1 cellular context compared by ENCODE assay signal in the genomic region with DNA sequence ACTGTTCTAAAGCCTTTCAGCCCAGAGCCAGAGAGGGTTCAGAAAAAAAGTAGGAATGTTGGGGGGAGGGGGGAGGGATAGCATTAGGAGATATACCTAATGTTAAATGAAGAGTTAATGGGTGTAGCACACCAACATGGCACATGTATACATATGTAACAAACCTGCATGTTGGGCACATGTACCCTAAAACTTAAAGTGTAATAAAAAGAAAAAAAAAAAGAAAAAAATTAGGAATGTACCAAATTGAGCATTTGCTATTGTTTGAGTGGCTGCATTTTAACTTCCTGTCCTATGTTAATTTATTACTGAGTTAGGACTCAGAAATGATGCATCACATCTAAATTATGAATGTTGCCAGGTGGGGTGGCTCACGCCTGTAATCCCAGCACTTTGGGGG.
A peak's percentile ranks its signal among the peaks of the same experiment; 100 is the strongest.
TF ChIP-seq lines count a peak whose summit lies in the region.

No MANE protein-coding gene starts in this region.

TF ChIP-seq in HEK293, 187 proteins besides CTCF, POLR2A, EP300 and RAD21:
- TF ChIP-seq, protein P1, sequence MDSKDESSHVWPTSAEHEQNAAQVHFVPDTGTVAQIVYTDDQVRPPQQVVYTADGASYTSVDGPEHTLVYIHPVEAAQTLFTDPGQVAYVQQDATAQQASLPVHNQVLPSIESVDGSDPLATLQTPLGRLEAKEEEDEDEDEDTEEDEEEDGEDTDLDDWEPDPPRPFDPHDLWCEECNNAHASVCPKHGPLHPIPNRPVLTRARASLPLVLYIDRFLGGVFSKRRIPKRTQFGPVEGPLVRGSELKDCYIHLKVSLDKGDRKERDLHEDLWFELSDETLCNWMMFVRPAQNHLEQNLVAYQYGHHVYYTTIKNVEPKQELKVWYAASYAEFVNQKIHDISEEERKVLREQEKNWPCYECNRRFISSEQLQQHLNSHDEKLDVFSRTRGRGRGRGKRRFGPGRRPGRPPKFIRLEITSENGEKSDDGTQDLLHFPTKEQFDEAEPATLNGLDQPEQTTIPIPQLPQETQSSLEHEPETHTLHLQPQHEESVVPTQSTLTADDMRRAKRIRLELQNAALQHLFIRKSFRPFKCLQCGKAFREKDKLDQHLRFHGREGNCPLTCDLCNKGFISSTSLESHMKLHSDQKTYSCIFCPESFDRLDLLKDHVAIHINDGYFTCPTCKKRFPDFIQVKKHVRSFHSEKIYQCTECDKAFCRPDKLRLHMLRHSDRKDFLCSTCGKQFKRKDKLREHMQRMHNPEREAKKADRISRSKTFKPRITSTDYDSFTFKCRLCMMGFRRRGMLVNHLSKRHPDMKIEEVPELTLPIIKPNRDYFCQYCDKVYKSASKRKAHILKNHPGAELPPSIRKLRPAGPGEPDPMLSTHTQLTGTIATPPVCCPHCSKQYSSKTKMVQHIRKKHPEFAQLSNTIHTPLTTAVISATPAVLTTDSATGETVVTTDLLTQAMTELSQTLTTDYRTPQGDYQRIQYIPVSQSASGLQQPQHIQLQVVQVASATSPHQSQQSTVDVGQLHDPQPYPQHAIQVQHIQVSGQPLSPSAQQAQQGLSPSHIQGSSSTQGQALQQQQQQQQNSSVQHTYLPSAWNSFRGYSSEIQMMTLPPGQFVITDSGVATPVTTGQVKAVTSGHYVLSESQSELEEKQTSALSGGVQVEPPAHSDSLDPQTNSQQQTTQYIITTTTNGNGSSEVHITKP (tag by site-specific recombination; IDR thresholded peaks at IDR 0.05): peak; percentile 87
- TF ChIP-seq ZNF664 (tag by site-specific recombination; IDR thresholded peaks at IDR 0.05): 0 out of 2 replicates have a peak, but pooled peaks have one; percentile 73
- TF ChIP-seq, protein P2, sequence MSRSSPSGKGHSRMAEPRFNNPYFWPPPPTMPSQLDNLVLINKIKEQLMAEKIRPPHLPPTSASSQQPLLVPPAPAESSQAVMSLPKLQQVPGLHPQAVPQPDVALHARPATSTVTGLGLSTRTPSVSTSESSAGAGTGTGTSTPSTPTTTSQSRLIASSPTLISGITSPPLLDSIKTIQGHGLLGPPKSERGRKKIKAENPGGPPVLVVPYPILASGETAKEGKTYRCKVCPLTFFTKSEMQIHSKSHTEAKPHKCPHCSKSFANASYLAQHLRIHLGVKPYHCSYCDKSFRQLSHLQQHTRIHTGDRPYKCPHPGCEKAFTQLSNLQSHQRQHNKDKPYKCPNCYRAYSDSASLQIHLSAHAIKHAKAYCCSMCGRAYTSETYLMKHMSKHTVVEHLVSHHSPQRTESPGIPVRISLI (tag by site-specific recombination; IDR thresholded peaks at IDR 0.05): peak; percentile 62; the same call in 1 of the 2 replicates
